1 cellular context compared by ENCODE assay signal in the genomic region with DNA sequence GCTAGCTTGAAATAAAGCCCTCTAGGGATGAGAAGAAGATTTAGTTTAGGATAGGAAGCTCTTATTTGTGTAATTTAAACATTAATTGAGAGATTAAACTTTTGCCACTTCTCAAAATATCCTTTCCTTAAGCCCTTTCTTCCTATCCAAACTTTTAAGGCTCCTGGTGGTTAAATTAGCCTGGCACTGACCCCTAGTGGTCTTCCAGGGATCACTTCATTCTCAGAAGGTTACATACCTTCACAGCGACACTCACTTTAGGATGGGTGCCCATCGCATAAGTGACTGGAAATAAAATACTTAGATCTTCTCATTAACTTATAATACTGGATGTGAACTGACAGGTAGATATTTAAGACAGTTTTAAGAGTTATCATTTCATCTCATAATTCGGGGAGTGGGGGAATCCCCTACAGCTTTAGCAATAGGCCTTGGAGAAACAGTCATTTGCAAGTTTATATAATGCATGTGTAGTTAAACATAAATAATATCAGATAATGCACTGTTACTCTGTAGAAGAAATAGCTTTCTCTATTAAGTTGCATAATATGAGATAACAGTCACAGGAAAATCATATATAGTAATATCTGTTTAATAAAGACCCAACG.
TF ChIP-seq lines count a peak whose summit lies in the region.

No MANE protein-coding gene starts in this region.

TF ChIP-seq in K562, 482 proteins besides CTCF, POLR2A, EP300 and RAD21 (continued from another document):
- TF ChIP-seq, protein P1, sequence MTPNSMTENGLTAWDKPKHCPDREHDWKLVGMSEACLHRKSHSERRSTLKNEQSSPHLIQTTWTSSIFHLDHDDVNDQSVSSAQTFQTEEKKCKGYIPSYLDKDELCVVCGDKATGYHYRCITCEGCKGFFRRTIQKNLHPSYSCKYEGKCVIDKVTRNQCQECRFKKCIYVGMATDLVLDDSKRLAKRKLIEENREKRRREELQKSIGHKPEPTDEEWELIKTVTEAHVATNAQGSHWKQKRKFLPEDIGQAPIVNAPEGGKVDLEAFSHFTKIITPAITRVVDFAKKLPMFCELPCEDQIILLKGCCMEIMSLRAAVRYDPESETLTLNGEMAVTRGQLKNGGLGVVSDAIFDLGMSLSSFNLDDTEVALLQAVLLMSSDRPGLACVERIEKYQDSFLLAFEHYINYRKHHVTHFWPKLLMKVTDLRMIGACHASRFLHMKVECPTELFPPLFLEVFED (CRISPR knock-in tag; conservative IDR thresholded peaks at IDR 0.05) = no peak
- TF ChIP-seq POU5F1 (IDR thresholded peaks at IDR 0.05; ENCODE audit: borderline replicate concordance, low read depth, low read length, partially characterized antibody) (no peak), CBX3 (IDR thresholded peaks at IDR 0.05; ENCODE audit: borderline replicate concordance in 1 of 2, low read length in 2 of 2) (no peak), PURB (CRISPR knock-in tag; IDR thresholded peaks at IDR 0.05; ENCODE audit: low read depth) (no peak), ZNF311 (CRISPR knock-in tag; IDR thresholded peaks at IDR 0.05) (no peak), DPF2 (IDR thresholded peaks at IDR 0.05) (no peak), TGIF2 (CRISPR knock-in tag; IDR thresholded peaks at IDR 0.05) (no peak), DEAF1 (CRISPR knock-in tag; IDR thresholded peaks at IDR 0.05) (peak; percentile 77), TEAD4 (IDR thresholded peaks at IDR 0.05; ENCODE audit: low read length) (0 out of 2 replicates have a peak, but pooled peaks have one; percentile 35), TEAD4 (CRISPR knock-in tag; IDR thresholded peaks at IDR 0.05; ENCODE audit: borderline replicate concordance) (no peak), CHD4 (IDR thresholded peaks at IDR 0.05; ENCODE audit: insufficient read depth, insufficient replicate concordance, low read depth, low read length, poor library complexity, severe bottlenecking) (no peak), ZBTB17 (CRISPR knock-in tag; IDR thresholded peaks at IDR 0.05) (no peak), ZNF217 (CRISPR knock-in tag; IDR thresholded peaks at IDR 0.05) (no peak), ZNF121 (CRISPR knock-in tag; conservative IDR thresholded peaks at IDR 0.05) (no peak), XRCC4 (IDR thresholded peaks at IDR 0.05; ENCODE audit: extremely low read depth, insufficient read depth, insufficient read length) (no peak), FOXK2 (conservative IDR thresholded peaks at IDR 0.05 in 1 of 2, IDR thresholded peaks at IDR 0.05 in 1 of 2; ENCODE audit: low read depth in 2 of 2) (no peak), BMI1 (IDR thresholded peaks at IDR 0.05; ENCODE audit: low read length) (0 out of 2 replicates have a peak, but pooled peaks have one; percentile 29), ARID3B (CRISPR knock-in tag; IDR thresholded peaks at IDR 0.05; ENCODE audit: borderline replicate concordance) (no peak)
- TF ChIP-seq, protein P2, sequence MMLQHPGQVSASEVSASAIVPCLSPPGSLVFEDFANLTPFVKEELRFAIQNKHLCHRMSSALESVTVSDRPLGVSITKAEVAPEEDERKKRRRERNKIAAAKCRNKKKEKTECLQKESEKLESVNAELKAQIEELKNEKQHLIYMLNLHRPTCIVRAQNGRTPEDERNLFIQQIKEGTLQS (IDR thresholded peaks at IDR 0.05) = no peak
- TF ChIP-seq, protein P2 (CRISPR knock-in tag; conservative IDR thresholded peaks at IDR 0.05) = 0 out of 2 replicates have a peak, but pooled peaks have one; percentile 18
- TF ChIP-seq, protein P3, sequence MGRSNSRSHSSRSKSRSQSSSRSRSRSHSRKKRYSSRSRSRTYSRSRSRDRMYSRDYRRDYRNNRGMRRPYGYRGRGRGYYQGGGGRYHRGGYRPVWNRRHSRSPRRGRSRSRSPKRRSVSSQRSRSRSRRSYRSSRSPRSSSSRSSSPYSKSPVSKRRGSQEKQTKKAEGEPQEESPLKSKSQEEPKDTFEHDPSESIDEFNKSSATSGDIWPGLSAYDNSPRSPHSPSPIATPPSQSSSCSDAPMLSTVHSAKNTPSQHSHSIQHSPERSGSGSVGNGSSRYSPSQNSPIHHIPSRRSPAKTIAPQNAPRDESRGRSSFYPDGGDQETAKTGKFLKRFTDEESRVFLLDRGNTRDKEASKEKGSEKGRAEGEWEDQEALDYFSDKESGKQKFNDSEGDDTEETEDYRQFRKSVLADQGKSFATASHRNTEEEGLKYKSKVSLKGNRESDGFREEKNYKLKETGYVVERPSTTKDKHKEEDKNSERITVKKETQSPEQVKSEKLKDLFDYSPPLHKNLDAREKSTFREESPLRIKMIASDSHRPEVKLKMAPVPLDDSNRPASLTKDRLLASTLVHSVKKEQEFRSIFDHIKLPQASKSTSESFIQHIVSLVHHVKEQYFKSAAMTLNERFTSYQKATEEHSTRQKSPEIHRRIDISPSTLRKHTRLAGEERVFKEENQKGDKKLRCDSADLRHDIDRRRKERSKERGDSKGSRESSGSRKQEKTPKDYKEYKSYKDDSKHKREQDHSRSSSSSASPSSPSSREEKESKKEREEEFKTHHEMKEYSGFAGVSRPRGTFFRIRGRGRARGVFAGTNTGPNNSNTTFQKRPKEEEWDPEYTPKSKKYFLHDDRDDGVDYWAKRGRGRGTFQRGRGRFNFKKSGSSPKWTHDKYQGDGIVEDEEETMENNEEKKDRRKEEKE (IDR thresholded peaks at IDR 0.05; ENCODE audit: borderline replicate concordance in 1 of 2, control insufficient read depth in 1 of 2, low read depth in 2 of 2, low read length in 1 of 2) = no peak
- TF ChIP-seq, protein P4, sequence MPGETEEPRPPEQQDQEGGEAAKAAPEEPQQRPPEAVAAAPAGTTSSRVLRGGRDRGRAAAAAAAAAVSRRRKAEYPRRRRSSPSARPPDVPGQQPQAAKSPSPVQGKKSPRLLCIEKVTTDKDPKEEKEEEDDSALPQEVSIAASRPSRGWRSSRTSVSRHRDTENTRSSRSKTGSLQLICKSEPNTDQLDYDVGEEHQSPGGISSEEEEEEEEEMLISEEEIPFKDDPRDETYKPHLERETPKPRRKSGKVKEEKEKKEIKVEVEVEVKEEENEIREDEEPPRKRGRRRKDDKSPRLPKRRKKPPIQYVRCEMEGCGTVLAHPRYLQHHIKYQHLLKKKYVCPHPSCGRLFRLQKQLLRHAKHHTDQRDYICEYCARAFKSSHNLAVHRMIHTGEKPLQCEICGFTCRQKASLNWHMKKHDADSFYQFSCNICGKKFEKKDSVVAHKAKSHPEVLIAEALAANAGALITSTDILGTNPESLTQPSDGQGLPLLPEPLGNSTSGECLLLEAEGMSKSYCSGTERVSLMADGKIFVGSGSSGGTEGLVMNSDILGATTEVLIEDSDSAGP (CRISPR knock-in tag; IDR thresholded peaks at IDR 0.05) = no peak
